Comparison of ENCODE assay signal across 13 cellular contexts in genomic region chr16:28294201-28294600, GRCh38. TPM values are rescaled to one million over a fixed set of nuclear protein-coding genes. Genes with fewer than 3 reads are reported as not detected.
DNase-seq lines count a peak whose midpoint lies in the region; ATAC-seq, FAIRE-seq and TF ChIP-seq lines count a peak whose summit lies in the region.
"Had no signal": no experiment of that assay in that cellular context is flagged by ENCODE, and none has a peak within 500 bp of the region (broad histone marks: within the 10 kb centered on the region; RNA-seq: fewer than 3 reads in every experiment).

No MANE protein-coding gene starts in this region.

- H3K79me2 ChIP-seq in K562 (ENCODE audit: control insufficient read depth, insufficient read depth, low read length): no peaks in the 10 kb centered on the region

- no peak for FAIRE-seq in K562 (lab: Jason Lieb, UNC)

- DNase-seq in CD8-positive, alpha-beta T cell: no peak
- DNase-seq in K562 (ENCODE audit: extremely low read depth in 1 of 4, low spot score in 3 of 4) (no peak), naive B cell (no peak), mucosa of descending colon (no peak), globus pallidus (ENCODE audit: low spot score) (no peak)
- DNase-seq: foreskin keratinocyte, NCI-H1092 treated with DMSO at 0.1 percent for 48 hours, NCI-H446, PC-9 had no signal

- in situ Hi-C loops in K562 (cut with MboI): no loop called here

- intact Hi-C loops in CD8-positive, alpha-beta T cell (cut with DNase I, micrococcal nuclease): loop anchor here in 1 of 2 experiments (5.0 to 10.0 kb wide), 4 partner anchors 152 to 1678 kb away; partner anchors contain the start of genes RABEP2, SGF29 and TAOK2
- intact Hi-C loops in K562 (cut with micrococcal nuclease) (no loop called here), mucosa of descending colon (cut with DNase I, micrococcal nuclease) (no loop called here)

- POLR2A ChIA-PET in CD8-positive, alpha-beta T cell (lab: Charles Lee): interaction anchor here (0.7 to 11.4 kb wide), 3 partner anchors 16 to 23 kb away, joined by 6 to 123 read pairs (median 10); no protein-coding TSS in a partner anchor
- POLR2A ChIA-PET in K562 (lab: Yijun Ruan, JAX): interaction anchor here (1.3 kb wide), 1 partner anchor 38 kb away, joined by 3 read pairs; no protein-coding TSS in a partner anchor

- no peaks in the 10 kb centered on the region for H3K27me3 ChIP-seq in CD8-positive, alpha-beta T cell (ENCODE audit: insufficient read depth, low read length)
- H3K27me3 ChIP-seq in HUES48 (ENCODE audit: control insufficient read depth, insufficient read depth, low read length) (no peaks in the 10 kb centered on the region), K562 (ENCODE audit: control insufficient read depth in 2 of 2, insufficient read depth in 2 of 2, low read length in 2 of 2) (peaks cover 10 to 35% of the 10 kb centered on the region in 2 experiments; a peak in 4 of 5 replicates)

- H3K4me2 ChIP-seq in K562 (ENCODE audit: insufficient read depth, low read length): no peak overlapping the region

- peak overlapping the region; percentile 75 for H3K27ac ChIP-seq in CD8-positive, alpha-beta T cell (ENCODE audit: low read depth, low read length)
- peak overlapping the region; percentile 81 for H3K27ac ChIP-seq in HUES48 (ENCODE audit: low read depth, low read length)
- H3K27ac ChIP-seq in K562 (ENCODE audit: extremely low read depth, low read depth, low read length): no peak overlapping the region
- H3K27ac ChIP-seq: foreskin keratinocyte, PC-9, thoracic aorta had no signal

- 0 out of 2 replicates have a peak overlapping the region, but pooled peaks have one; percentile 79 for H3K9ac ChIP-seq in HUES48 (ENCODE audit: low read depth, low read length)
- no peak overlapping the region for H3K9ac ChIP-seq in K562 (ENCODE audit: insufficient read depth in 1 of 2, low read depth in 2 of 2, low read length in 2 of 2)

- no peak for TF ChIP-seq POLR2A in K562 (conservative IDR thresholded peaks at IDR 0.05)

- no peaks in the 10 kb centered on the region for H3K27me3 Mint-ChIP-seq in CD8-positive, alpha-beta T cell (ENCODE audit: low read depth)
- H3K27me3 Mint-ChIP-seq in naive B cell: peaks cover 4 to 16% (median 13%) of the 10 kb centered on the region in 3 donors

- H3K9me3 ChIP-seq in CD8-positive, alpha-beta T cell (ENCODE audit: low read length): no peaks in the 10 kb centered on the region
- H3K9me3 ChIP-seq in HUES48 (ENCODE audit: control insufficient read depth, insufficient read depth, low read length): no peaks in the 10 kb centered on the region
- H3K9me3 ChIP-seq in K562 (replicated peaks; ENCODE audit: control insufficient read depth, insufficient read depth, low read depth, low read length): no peaks in the 10 kb centered on the region
- no peaks in the 10 kb centered on the region for H3K9me3 ChIP-seq in mucosa of descending colon
- H3K9me3 ChIP-seq: thoracic aorta had no signal

- TF ChIP-seq RAD21 in K562 (CRISPR knock-in tag; conservative IDR thresholded peaks at IDR 0.05 in 1 of 2, IDR thresholded peaks at IDR 0.05 in 1 of 2): no peak

- 24% methylated on average over 6 of the region's 6 CpGs for WGBS in K562 (ENCODE audit: insufficient coverage, low coverage, missing lambda C conversion rate)

- H3K4me1 Mint-ChIP-seq in CD8-positive, alpha-beta T cell (ENCODE audit: low read depth): peaks cover 70% of the 10 kb centered on the region
- H3K4me1 Mint-ChIP-seq in naive B cell: peaks cover 9 to 20% (median 16%) of the 10 kb centered on the region in 3 donors

- H3K4me1 ChIP-seq in CD8-positive, alpha-beta T cell (ENCODE audit: insufficient read depth, low read length): peaks cover 81% of the 10 kb centered on the region
- H3K4me1 ChIP-seq in HUES48 (ENCODE audit: control insufficient read depth, insufficient read depth, low read length) (peaks cover 11% of the 10 kb centered on the region; the same call in 1 of the 2 replicates), K562 (replicated peaks in 1 of 2; ENCODE audit: control insufficient read depth in 2 of 2, insufficient read depth in 2 of 2, low read length in 2 of 2) (peaks cover 4 to 14% of the 10 kb centered on the region in 2 experiments; a peak in 3 of 5 replicates), mucosa of descending colon (ENCODE audit: low read depth) (peaks cover 15% of the 10 kb centered on the region)
- H3K4me1 ChIP-seq: foreskin keratinocyte had no signal

- no peak overlapping the region for H2AFZ ChIP-seq in K562 (ENCODE audit: low read depth, low read length)
- H2AFZ ChIP-seq: PC-9 had no signal

- H3K36me3 Mint-ChIP-seq in CD8-positive, alpha-beta T cell: peaks cover 19% of the 10 kb centered on the region
- H3K36me3 Mint-ChIP-seq in naive B cell: no peaks in the 10 kb centered on the region

- CTCF ChIA-PET in CD8-positive, alpha-beta T cell (lab: Charles Lee): interaction anchor here (1.0 to 11.8 kb wide), 7 partner anchors 10 to 33 kb away, joined by 3 to 131 read pairs (median 8); no protein-coding TSS in a partner anchor
- CTCF ChIA-PET in K562 (lab: Yijun Ruan, JAX; ENCODE audit: low intra/inter-chr PET ratio): no interaction called here

- no peak for TF ChIP-seq CTCF in CD8-positive, alpha-beta T cell (IDR thresholded peaks at IDR 0.05)
- no peak for TF ChIP-seq CTCF in K562 (IDR thresholded peaks at IDR 0.05 in 2 of 3, conservative IDR thresholded peaks at IDR 0.05 in 1 of 3; ENCODE audit: insufficient read depth in 2 of 3, low read depth in 1 of 3, low read length in 3 of 3)
- TF ChIP-seq CTCF in mucosa of descending colon (IDR thresholded peaks at IDR 0.05): no peak

- H3K27ac Mint-ChIP-seq in CD8-positive, alpha-beta T cell: peak overlapping the region; percentile 81
- H3K27ac Mint-ChIP-seq in naive B cell: peak overlapping the region in 1 of 6 donors; percentile 62

- H3K36me3 ChIP-seq in CD8-positive, alpha-beta T cell (ENCODE audit: insufficient read depth, low read length): no peaks in the 10 kb centered on the region
- peaks cover 19% of the 10 kb centered on the region for H3K36me3 ChIP-seq in HUES48 (ENCODE audit: control insufficient read depth, insufficient read depth, low read length)
- H3K36me3 ChIP-seq in K562 (ENCODE audit: control insufficient read depth, insufficient read depth, low read length): no peaks in the 10 kb centered on the region
- H3K36me3 ChIP-seq in mucosa of descending colon (ENCODE audit: low read depth): no peaks in the 10 kb centered on the region
- H3K36me3 ChIP-seq: thoracic aorta had no signal

- H3K9me3 Mint-ChIP-seq in CD8-positive, alpha-beta T cell: no peaks in the 10 kb centered on the region
- H3K9me3 Mint-ChIP-seq in naive B cell: no peaks in the 10 kb centered on the region

- no peaks in the 10 kb centered on the region for H3K9me1 ChIP-seq in K562 (ENCODE audit: control insufficient read depth, insufficient read depth, low read length)

- BruUV-seq in K562 (replicated peaks; lab: Mats Ljungman, UMichigan): no TSS peak

- no peak for ATAC-seq in CD8-positive, alpha-beta T cell
- ATAC-seq in K562 (no peak), naive B cell (ENCODE audit: low read depth in 2 of 2) (no peak), HG03457 (IDR thresholded peaks at IDR 0.05; ENCODE audit: unreplicated experiment) (no peak), HG03025 (IDR thresholded peaks at IDR 0.05; ENCODE audit: low FRiP score, unreplicated experiment) (no peak), mucosa of descending colon (no peak)
- ATAC-seq: foreskin keratinocyte had no signal

- peak overlapping the region; percentile 94 for H3K4me3 Mint-ChIP-seq in CD8-positive, alpha-beta T cell
- peak overlapping the region; percentile 40 to 81 (median 70) for H3K4me3 Mint-ChIP-seq in naive B cell

- H3K4me3 ChIP-seq in CD8-positive, alpha-beta T cell (ENCODE audit: low read depth, low read length): peak overlapping the region; percentile 92
- H3K4me3 ChIP-seq in HUES48 (ENCODE audit: low read depth, low read length) (peak overlapping the region; percentile 90), K562 (no peak overlapping the region), mucosa of descending colon (no peak overlapping the region)
- H3K4me3 ChIP-seq: PC-9, thoracic aorta had no signal

- no peak for TF ChIP-seq EP300 in K562 (IDR thresholded peaks at IDR 0.05; ENCODE audit: low read length)

- H4K20me1 ChIP-seq in K562 (replicated peaks; ENCODE audit: control insufficient read depth, insufficient read depth, low read length): peaks cover 11% of the 10 kb centered on the region

TF ChIP-seq in K562, 482 proteins besides CTCF, POLR2A, EP300 and RAD21 (continues in another document):
- TF ChIP-seq KDM1A (IDR thresholded peaks at IDR 0.05) (peak; percentile 45 to 54; a peak in 3 of 4 replicates), DIDO1 (tag; IDR thresholded peaks at IDR 0.05; ENCODE audit: low read depth) (no peak), CREB1 (IDR thresholded peaks at IDR 0.05) (no peak), CREB1 (CRISPR knock-in tag; IDR thresholded peaks at IDR 0.05) (no peak), PTBP1 (IDR thresholded peaks at IDR 0.05; ENCODE audit: low read depth, low read length) (peak; percentile 68; the same call in 1 of the 2 replicates)

RNA-seq across cellular contexts. Expression of gene SBK1, which starts 1.9 kb away (rescaled TPM):
- total RNA-seq in CD8-positive, alpha-beta T cell: 10 to 100 TPM; 16.5 to 17.1 TPM
- total RNA-seq in K562 (2011; cell fraction: chromatin; rRNA removed; ENCODE audit: low replicate concordance): not detected in 2 replicates
- not detected in 2 replicates for total RNA-seq in K562 (2011; cell fraction: nucleolus; rRNA removed)
- total RNA-seq in K562 (2011; cell fraction: nucleoplasm; rRNA removed): not detected in 2 replicates
- total RNA-seq in K562 (2014; rRNA removed) (0.04 TPM in 1 of 2 replicates, not detected in the other), K562 (2014; rRNA removed; fragmentation: Illumina TruSeq; extraction: Trizol) (not detected in 2 replicates), K562 (2015; rRNA removed; fragmentation: Illumina TruSeq; extraction: Trizol) (not detected in 2 replicates), K562 (2021) (0.07 TPM in 1 of 2 replicates, not detected in the other), mucosa of descending colon (1 to 10 TPM in 1 of 3 donors, under 1 TPM in 2; 0.28 to 1.8 (median 0.52) TPM)
- polyA plus RNA-seq in K562 (2011; rRNA removed) (not detected in 2 replicates), K562 (2014; fragmentation: Illumina TruSeq; extraction: Trizol) (0.03 TPM in 1 of 2 replicates, not detected in the other), K562 (2014; fragmentation: Nextera tagmentation; extraction: Ambion mirVana) (not detected), K562 (2014; rRNA removed) (0.01 and 0.03 TPM in 2 replicates), naive B cell (ENCODE audit: low read depth in 6 of 6) (under 1 TPM; 0.19 to 0.76 (median 0.41) TPM)
- 0.01 TPM in 1 of 2 replicates, not detected in the other for polyA plus RNA-seq in K562 (2011; cell fraction: cytosol; rRNA removed)
- 0.03 TPM in 1 of 2 replicates, not detected in the other for polyA plus RNA-seq in K562 (2011; cell fraction: nucleus; rRNA removed)
- polyA plus RNA-seq in K562 (2012): 0.04 TPM in 2 replicates
- polyA minus RNA-seq in K562 (2011; rRNA and poly(A)+ RNA removed): not detected in 2 replicates
- not detected in 2 replicates for polyA minus RNA-seq in K562 (2011; cell fraction: cytosol; rRNA and poly(A)+ RNA removed)
- polyA minus RNA-seq in K562 (2011; cell fraction: nucleus; rRNA and poly(A)+ RNA removed): not detected in 2 replicates

Comparison
In these comparisons a context has a peak if more than half of its experiments do, and no peak if none do; other contexts are left out.
1. H3K4me3 ChIP-seq: peak in CD8-positive, alpha-beta T cell (single experiment) and HUES48 (single experiment); none in K562 (single experiment) and mucosa of descending colon (single experiment).
2. RNA of gene SBK1, which starts 1.9 kb away (total RNA-seq): 16.5 to 17.1 TPM in CD8-positive, alpha-beta T cell; 0.28 to 1.8 TPM in mucosa of descending colon and 0.04 to 0.07 TPM in K562; every median in the first group is over 4 times any median in the second.